1 cellular context compared by ENCODE assay signal in the genomic region with DNA sequence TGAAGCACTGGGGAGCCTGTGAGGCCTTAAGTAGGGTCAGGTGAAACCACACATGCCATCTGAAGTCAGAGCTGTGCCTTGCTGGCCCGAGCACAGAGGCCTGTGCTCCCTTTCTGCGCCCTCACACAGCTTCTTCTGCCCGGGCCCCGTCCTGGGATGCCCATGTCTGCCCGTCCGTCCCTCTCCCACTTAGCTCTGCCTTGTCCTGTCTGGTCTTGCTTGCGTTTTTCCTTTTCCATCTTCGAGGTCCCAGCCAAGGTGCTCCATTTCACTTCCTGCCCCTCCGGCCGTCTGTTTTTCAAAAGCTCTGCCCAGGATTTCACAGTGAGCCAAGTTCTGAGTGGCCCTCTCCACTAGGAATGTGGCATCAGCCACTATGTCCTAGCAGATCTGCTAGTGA.
TF ChIP-seq lines count a peak whose summit lies in the region.

No MANE protein-coding gene starts in this region.

TF ChIP-seq in HepG2, 621 proteins besides CTCF, POLR2A, EP300 and RAD21 (continued from another document):
- no peak for TF ChIP-seq ZBTB39 (CRISPR knock-in tag; IDR thresholded peaks at IDR 0.05)
- TF ChIP-seq CBFB (CRISPR knock-in tag; IDR thresholded peaks at IDR 0.05): no peak
- TF ChIP-seq RFX5 (IDR thresholded peaks at IDR 0.05; ENCODE audit: low read depth, low read length): 0 out of 2 replicates have a peak, but pooled peaks have one; percentile 32
- TF ChIP-seq POLR2AphosphoS2 (IDR thresholded peaks at IDR 0.05; ENCODE audit: low read depth, low read length): 0 out of 2 replicates have a peak, but pooled peaks have one; percentile 46
- peak; percentile 29 for TF ChIP-seq AGO2 (optimal IDR thresholded peaks at IDR 0.05; ENCODE audit: low read depth, low read length)
- TF ChIP-seq KLF15 (CRISPR knock-in tag; IDR thresholded peaks at IDR 0.05; ENCODE audit: borderline replicate concordance): peak; percentile 57; the same call in 1 of the 2 replicates
- TF ChIP-seq MAF1 (CRISPR knock-in tag; IDR thresholded peaks at IDR 0.05; ENCODE audit: borderline replicate concordance): no peak
- 0 out of 2 replicates have a peak, but pooled peaks have one; percentile 7 for TF ChIP-seq EED (CRISPR knock-in tag; IDR thresholded peaks at IDR 0.05)
